Comparison of ENCODE assay signal across 35 cellular contexts in the genomic region with DNA sequence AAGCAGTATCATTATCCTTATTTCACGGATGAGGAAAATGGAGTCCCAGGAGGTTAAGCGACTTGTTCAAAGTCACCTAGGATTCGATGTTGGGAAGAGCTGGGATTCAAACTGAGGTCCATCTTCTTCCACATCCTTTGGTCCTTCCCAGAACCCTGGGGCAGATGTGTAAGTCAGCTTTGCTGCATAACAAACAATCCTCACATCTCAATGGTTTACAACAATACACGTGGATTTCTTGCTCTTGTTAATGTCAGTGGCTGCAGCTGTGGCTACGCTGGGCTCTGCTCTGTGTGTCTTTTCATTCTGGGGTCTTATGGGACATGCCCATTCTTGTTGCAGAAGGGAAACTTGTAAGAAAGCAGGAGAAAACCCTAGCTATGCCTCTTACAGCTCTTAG.
"Had no signal": no experiment of that assay in that cellular context is flagged by ENCODE, and none has a peak within 500 bp of the region (broad histone marks: within the 10 kb centered on the region; RNA-seq: fewer than 3 reads in every experiment).

No MANE protein-coding gene starts in this region.

- H3K36me3 ChIP-seq: MG63 had no signal

- H3K9me3 ChIP-seq: MG63 had no signal

- H3K27me3 ChIP-seq: MG63 had no signal

- H3K4me3 ChIP-seq: MG63 had no signal

- DNase-seq: Karpas-422, Kasumi-1, MG63, MM.1S, MV-4-11, NCI-H1048, NCI-H1092, NCI-H1092 treated with DMSO at 0.1 percent for 48 hours, NCI-H1105, NCI-H1105 treated with DMSO at 0.1 percent for 48 hours, NCI-H1417, NCI-H1417 treated with DMSO at 0.1 percent for 48 hours, NCI-H1436, NCI-H1436 treated with DMSO at 0.1 percent for 48 hours, NCI-H146, NCI-H1694, NCI-H1694 treated with DMSO at 0.1 percent for 48 hours, NCI-H187, NCI-H187 treated with DMSO at 0.1 percent for 48 hours, NCI-H1930, NCI-H2029, NCI-H2029 treated with DMSO at 0.1 percent for 48 hours, NCI-H2081, NCI-H2081 treated with DMSO at 0.1 percent for 48 hours, NCI-H2107, NCI-H2171, NCI-H2227 treated with DMSO at 0.1 percent for 48 hours, NCI-H226, NCI-H345, NCI-H446, NCI-H446 treated with DMSO at 0.1 percent for 48 hours, NCI-H510A, NCI-H510A treated with DMSO at 0.1 percent for 48 hours, NCI-H524, NCI-H524 treated with DMSO at 0.1 percent for 48 hours had no signal
